16 cellular contexts compared by ENCODE assay signal in the genomic region with DNA sequence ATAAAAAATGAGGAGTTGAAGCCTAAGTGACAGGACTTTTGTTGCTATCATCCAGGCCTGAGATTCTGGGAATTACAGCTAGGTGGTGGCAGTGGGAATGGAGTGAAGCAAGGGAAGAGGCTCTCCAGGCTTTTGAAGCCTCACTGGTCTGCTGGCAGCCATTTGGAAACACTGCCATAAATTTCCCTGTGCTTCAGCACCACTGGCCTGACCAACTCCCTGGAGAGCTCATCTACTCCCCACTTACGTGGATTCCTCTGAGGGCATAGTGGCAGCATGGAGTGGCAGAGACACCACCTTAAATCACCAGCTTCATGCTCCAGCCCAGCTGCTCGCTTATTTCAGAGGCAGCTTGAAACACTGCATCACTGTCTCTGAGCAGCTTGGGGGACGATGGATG.
DNase-seq lines count a peak whose midpoint lies in the region; ATAC-seq, FAIRE-seq and TF ChIP-seq lines count a peak whose summit lies in the region.
"Had no signal": no experiment of that assay in that cellular context is flagged by ENCODE, and none has a peak within 500 bp of the region (broad histone marks: within the 10 kb centered on the region; RNA-seq: fewer than 3 reads in every experiment).

No MANE protein-coding gene starts in this region.

- H3K4me1 ChIP-seq in liver (ENCODE audit: control insufficient read depth in 4 of 4, insufficient read depth in 4 of 4, low read length in 3 of 4) (no peaks in the 10 kb centered on the region), HepG2 (ENCODE audit: insufficient read depth, low read length) (no peaks in the 10 kb centered on the region), SJCRH30 (peaks cover 27% of the 10 kb centered on the region)
- H3K4me1 ChIP-seq: spleen, uterus had no signal

- no peak for TF ChIP-seq POLR2A in HepG2 (IDR thresholded peaks at IDR 0.05; ENCODE audit: insufficient read depth in 1 of 2, low read depth in 2 of 2, low read length in 2 of 2)

- in situ Hi-C loops in HepG2 (cut with HindIII; ENCODE audit: extremely low pct_ligation_motif_present, low pct_unique_long_range_greater_than_20kb) = no loop called here

- no peak for FAIRE-seq in HepG2 (lab: Jason Lieb, UNC)
- FAIRE-seq: GM18507 had no signal

- intact Hi-C loops in HepG2 (cut with micrococcal nuclease; ENCODE audit: unreplicated experiment) = no loop called here

- no peak overlapping the region for H3K4me3 ChIP-seq in liver (ENCODE audit: low read depth in 1 of 3, low read length in 3 of 3)
- H3K4me3 ChIP-seq in HepG2 (replicated peaks in 1 of 3; ENCODE audit: insufficient read depth in 1 of 3, low read depth in 2 of 3, low read length in 3 of 3) = no peak overlapping the region
- peak overlapping the region; percentile 32 for H3K4me3 ChIP-seq in SJCRH30
- H3K4me3 ChIP-seq: cardiac muscle cell, spleen, uterus had no signal

- no peaks in the 10 kb centered on the region for H3K9me3 ChIP-seq in liver (ENCODE audit: control insufficient read depth in 4 of 4, low read length in 3 of 4)
- peaks cover 78% of the 10 kb centered on the region for H3K9me3 ChIP-seq in HepG2 (ENCODE audit: low read length)
- no peaks in the 10 kb centered on the region for H3K9me3 ChIP-seq in SJCRH30 (replicated peaks)
- H3K9me3 ChIP-seq: spleen, uterus had no signal

- CTCF ChIA-PET in HepG2 (lab: Yijun Ruan, JAX; ENCODE audit: low intra/inter-chr PET ratio, low total read pairs) = no interaction called here

- H3K27me3 ChIP-seq in liver (ENCODE audit: control insufficient read depth in 4 of 4, insufficient read depth in 4 of 4, low read length in 3 of 4) = no peaks in the 10 kb centered on the region
- no peaks in the 10 kb centered on the region for H3K27me3 ChIP-seq in HepG2 (ENCODE audit: control insufficient read depth in 1 of 2, insufficient read depth in 2 of 2, low read length in 2 of 2)
- H3K27me3 ChIP-seq in SJCRH30 = no peaks in the 10 kb centered on the region
- H3K27me3 ChIP-seq: cardiac muscle cell, spleen, uterus had no signal

- H2AFZ ChIP-seq in HepG2 (ENCODE audit: low read length) = no peak overlapping the region

- no peaks in the 10 kb centered on the region for H4K20me1 ChIP-seq in HepG2 (ENCODE audit: insufficient read depth, low read length)

- TF ChIP-seq RAD21 in liver (IDR thresholded peaks at IDR 0.05) = peak; percentile 67 to 69
- TF ChIP-seq RAD21 in HepG2 (CRISPR knock-in tag; IDR thresholded peaks at IDR 0.05) = no peak

- no peaks in the 10 kb centered on the region for H3K36me3 ChIP-seq in liver (ENCODE audit: control insufficient read depth in 4 of 4, insufficient read depth in 3 of 4, low read depth in 1 of 4, low read length in 3 of 4)
- no peaks in the 10 kb centered on the region for H3K36me3 ChIP-seq in HepG2 (replicated peaks in 1 of 2; ENCODE audit: control insufficient read depth in 1 of 2, insufficient read depth in 2 of 2, low read length in 2 of 2)
- H3K36me3 ChIP-seq in SJCRH30 = no peaks in the 10 kb centered on the region
- H3K36me3 ChIP-seq: cardiac muscle cell, spleen, uterus had no signal

- POLR2A ChIA-PET in HepG2 (lab: Yijun Ruan, JAX) = no interaction called here

- H3K4me2 ChIP-seq in HepG2 (ENCODE audit: low read depth, low read length) = no peak overlapping the region

- 76% methylated on average over 3 of the region's 3 CpGs for WGBS in liver
- WGBS in HepG2 (ENCODE audit: low lambda C conversion rate) = 0% methylated on average over 1 of the region's 3 CpGs

- BruUV-seq in HepG2 (replicated peaks; lab: Mats Ljungman, UMichigan) = no TSS peak

- TF ChIP-seq CTCF in liver (IDR thresholded peaks at IDR 0.05; ENCODE audit: low read depth, low read length, missing input control) = peak; percentile 40
- no peak for TF ChIP-seq CTCF in HepG2 (CRISPR knock-in tag; IDR thresholded peaks at IDR 0.05)

- H3K79me2 ChIP-seq in HepG2 (ENCODE audit: insufficient read depth, low read length) = no peaks in the 10 kb centered on the region

- no peak overlapping the region for H3K9ac ChIP-seq in liver (ENCODE audit: low read depth in 1 of 2, low read length in 2 of 2)
- no peak overlapping the region for H3K9ac ChIP-seq in HepG2 (ENCODE audit: insufficient read depth, low read depth, low read length)

- TF ChIP-seq EP300 in HepG2 (IDR thresholded peaks at IDR 0.05; ENCODE audit: low read depth in 2 of 2, low read length in 2 of 2) (no peak), HepG2 (CRISPR knock-in tag; IDR thresholded peaks at IDR 0.05; ENCODE audit: borderline replicate concordance) (no peak)

- ATAC-seq in HepG2 = no peak
- no peak for ATAC-seq in HG03095 (IDR thresholded peaks at IDR 0.05; ENCODE audit: unreplicated experiment)
- ATAC-seq: naive thymus-derived CD4-positive, alpha-beta T cell had no signal

- no peak for DNase-seq in HepG2 (ENCODE audit: low spot score)
- peak; percentile 88 to 92 for DNase-seq in SJCRH30
- DNase-seq in left kidney (ENCODE audit: low read depth, low spot score) = peak; percentile 77
- DNase-seq in GM19240 (ENCODE audit: insufficient read length, low spot score) = no peak
- DNase-seq in CD1c-positive myeloid dendritic cell (ENCODE audit: extremely low spot score) = no peak
- no peak for DNase-seq in T-helper 1 cell
- DNase-seq: activated naive CD4-positive, alpha-beta T cell treated with Interleukin-2 at 50 U/mL for 16 hours; naive thymus-derived CD4-positive, alpha-beta T cell; NK-92 treated with Interleukin-12 subunit alpha and Interleukin-12 subunit beta, amount 100 ng/mL, for 24 hours; spleen; uterus had no signal

- H3K27ac ChIP-seq in liver (ENCODE audit: low read depth in 1 of 2, low read length in 2 of 2) (no peak overlapping the region), HepG2 (ENCODE audit: extremely low read length, insufficient read depth, low read length) (no peak overlapping the region), SJCRH30 (peak overlapping the region; percentile 71)
- H3K27ac ChIP-seq: cardiac muscle cell, epithelial cell of prostate, spleen, uterus had no signal

TF ChIP-seq in liver, 16 proteins besides CTCF, POLR2A, EP300 and RAD21:
- TF ChIP-seq FOXA2 (IDR thresholded peaks at IDR 0.05) = no peak
- no peak for TF ChIP-seq RXRA (IDR thresholded peaks at IDR 0.05)
- TF ChIP-seq, protein P1, sequence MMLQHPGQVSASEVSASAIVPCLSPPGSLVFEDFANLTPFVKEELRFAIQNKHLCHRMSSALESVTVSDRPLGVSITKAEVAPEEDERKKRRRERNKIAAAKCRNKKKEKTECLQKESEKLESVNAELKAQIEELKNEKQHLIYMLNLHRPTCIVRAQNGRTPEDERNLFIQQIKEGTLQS (IDR thresholded peaks at IDR 0.05) = no peak
- TF ChIP-seq TAF1 (conservative IDR thresholded peaks at IDR 0.05) = no peak
- TF ChIP-seq HNF4A (conservative IDR thresholded peaks at IDR 0.05) = no peak
- TF ChIP-seq NR2F2 (IDR thresholded peaks at IDR 0.05) = no peak
TF ChIP-seq in liver: peak in this region for 0.

TF ChIP-seq in HepG2, 621 proteins besides CTCF, POLR2A, EP300 and RAD21:
- no peak for TF ChIP-seq ATM (IDR thresholded peaks at IDR 0.05; ENCODE audit: borderline replicate concordance)
- no peak for TF ChIP-seq ZNF891 (CRISPR knock-in tag; IDR thresholded peaks at IDR 0.05)
TF ChIP-seq in HepG2: peak in this region for 0.

Comparison
In these comparisons a context has a peak if more than half of its experiments do, and no peak if none do; other contexts are left out.
1. DNase-seq: peak in SJCRH30 (2 of 2) and left kidney (single experiment); none in HepG2 (single experiment), GM19240 (single experiment), CD1c-positive myeloid dendritic cell (single experiment) and T-helper 1 cell (0 of 5).